15 cellular contexts compared by ENCODE assay signal in genomic region chr2:10276481-10277292, GRCh38.
"Had no signal": no experiment of that assay in that cellular context is flagged by ENCODE, and none has a peak within 500 bp of the region (broad histone marks: within the 10 kb centered on the region; RNA-seq: fewer than 3 reads in every experiment).

No MANE protein-coding gene starts in this region.

- H3K27me3 Mint-ChIP-seq: activated T-cell treated with anti-CD3 and anti-CD28 coated beads, Interleukin-2, amount 50 U/mL, for 24 hours had no signal

- H3K27me3 ChIP-seq: adrenal gland, breast epithelium, ovary had no signal

- H3K36me3 ChIP-seq: adrenal gland, breast epithelium, esophagus squamous epithelium, ovary had no signal

- ATAC-seq: activated CD8-positive, alpha-beta T cell treated with anti-CD3 and anti-CD28 coated beads, Interleukin-2, amount 10 ng/mL, durations not matched to agents 7 days and 5 days had no signal

- H3K27ac Mint-ChIP-seq: activated CD4-positive, alpha-beta T cell treated with anti-CD3 and anti-CD28 coated beads, Interleukin-2, amount 10 ng/mL, durations not matched to agents 24 days and 14 days; activated CD8-positive, alpha-beta T cell treated with anti-CD3 and anti-CD28 coated beads, Interleukin-2, amount 10 ng/mL, durations not matched to agents 7 days and 5 days had no signal

- H3K27ac ChIP-seq: adrenal gland, breast epithelium, esophagus squamous epithelium, ovary had no signal

- H3K4me3 ChIP-seq: adrenal gland, breast epithelium, esophagus squamous epithelium, ovary had no signal

- H3K9me3 Mint-ChIP-seq: activated CD4-positive, alpha-beta T cell treated with anti-CD3 and anti-CD28 coated beads, Interleukin-2, amount 10 ng/mL, durations not matched to agents 24 days and 14 days; activated T-cell treated with anti-CD3 and anti-CD28 coated beads, Interleukin-2, amount 50 U/mL, for 24 hours had no signal

- H3K4me1 ChIP-seq: breast epithelium had no signal

- H3K4me3 Mint-ChIP-seq: activated CD4-positive, alpha-beta T cell treated with anti-CD3 and anti-CD28 coated beads, Interleukin-2, amount 10 ng/mL, durations not matched to agents 24 days and 14 days; activated CD8-positive, alpha-beta T cell treated with anti-CD3 and anti-CD28 coated beads, Interleukin-2, amount 10 ng/mL, durations not matched to agents 7 days and 5 days; activated T-cell treated with anti-CD3 and anti-CD28 coated beads, Interleukin-2, amount 50 U/mL, for 24 hours had no signal

- DNase-seq: activated CD4-positive, alpha-beta T cell treated with anti-CD3 and anti-CD28 coated beads, Interleukin-2, amount 10 ng/mL, durations not matched to agents 24 days and 14 days; activated CD4-positive, CD25-positive, alpha-beta regulatory T cell; activated CD8-positive, alpha-beta T cell treated with anti-CD3 and anti-CD28 coated beads, Interleukin-2, amount 10 ng/mL, durations not matched to agents 7 days and 5 days; activated effector memory CD4-positive, alpha-beta T cell treated with Interleukin-2 at 50 U/mL for 16 hours; activated naive CD4-positive, alpha-beta T cell treated with anti-CD3 and anti-CD28 coated beads, Interleukin-2, amount 50 U/mL, for 16 hours; activated T-cell treated with anti-CD3 and anti-CD28 coated beads, Interleukin-2, amount 50 U/mL, for 24 hours; dermis blood vessel endothelial cell; effector memory CD4-positive, alpha-beta T cell; esophagus squamous epithelium; ovary; stimulated activated naive CD4-positive, alpha-beta T cell treated with Interleukin-2 at 50 U/mL for 16 hours; T1000; trophoblast cell had no signal

- H3K9me3 ChIP-seq: adrenal gland, breast epithelium, esophagus squamous epithelium, ovary had no signal
